9 cellular contexts compared by ENCODE assay signal in the genomic region with DNA sequence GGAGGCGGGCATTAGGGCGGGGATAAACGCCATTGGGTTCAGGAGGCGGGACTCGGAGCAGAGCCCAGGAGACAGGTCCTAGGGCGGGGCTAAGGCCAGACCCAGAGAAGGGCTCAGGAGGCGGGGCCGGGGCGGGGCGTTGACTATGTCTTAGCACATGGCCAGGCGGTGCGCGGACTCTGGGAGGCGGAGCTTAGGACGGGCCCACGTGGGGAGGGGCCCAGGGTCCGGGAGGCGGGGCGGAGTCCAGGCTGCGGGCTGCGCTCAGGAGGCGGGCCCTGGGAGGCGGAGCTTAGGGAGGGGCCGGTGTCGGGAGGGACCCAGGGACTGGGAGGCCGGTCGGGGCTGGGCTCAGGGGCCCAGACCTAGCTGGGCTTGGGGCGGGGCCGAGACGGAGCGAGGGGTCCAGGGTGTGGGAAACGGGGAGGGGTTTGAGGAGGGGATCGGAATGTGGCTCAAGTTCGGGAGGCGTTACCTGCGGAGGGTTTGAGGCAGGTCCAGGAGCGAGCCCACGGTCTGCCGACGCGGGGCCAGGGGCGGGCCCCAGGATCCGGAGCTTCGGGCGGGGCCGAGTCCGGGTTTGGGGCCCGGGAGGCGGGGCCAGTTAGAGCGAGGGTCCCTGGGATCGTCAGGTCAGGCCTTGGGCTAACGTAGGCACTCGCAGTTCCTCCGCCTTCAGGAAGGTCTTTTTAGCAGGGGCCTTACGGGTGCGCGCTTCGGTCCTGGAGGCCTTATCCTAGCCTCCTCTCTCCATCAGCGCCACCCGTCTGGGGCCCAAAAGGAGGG. TPM values are rescaled to one million over a fixed set of nuclear protein-coding genes. Genes with fewer than 3 reads are reported as not detected.
A peak's percentile ranks its signal among the peaks of the same experiment; 100 is the strongest.
DNase-seq lines count a peak whose midpoint lies in the region; ATAC-seq and TF ChIP-seq lines count a peak whose summit lies in the region.
"Not testable (repeated sequence)": the region's sequence is repeated elsewhere in the genome, so short reads cannot be mapped to it uniquely, and the experiment has no call there.
"Had no signal": no experiment of that assay in that cellular context is flagged by ENCODE, and none has a peak within 500 bp of the region (broad histone marks: within the 10 kb centered on the region; RNA-seq: fewer than 3 reads in every experiment).

No MANE protein-coding gene starts in this region.

- not testable (repeated sequence) for H3K27me3 ChIP-seq in aorta (ENCODE audit: control insufficient read depth in 1 of 2, insufficient read depth in 2 of 2, low read length in 1 of 2)

- not testable (repeated sequence) for H3K27me3 Mint-ChIP-seq in brain

- H3K4me1 Mint-ChIP-seq in brain = peaks cover 32% of the 10 kb centered on the region

- H3K4me3 Mint-ChIP-seq in brain = peak overlapping the region; percentile 94 to 96 (median 94)

- H3K9me3 ChIP-seq in aorta (ENCODE audit: control insufficient read depth, low read length) = not testable (repeated sequence)

- ATAC-seq in GM18867 (IDR thresholded peaks at IDR 0.05; ENCODE audit: unreplicated experiment) (peak; percentile 45), HG03175 (IDR thresholded peaks at IDR 0.05; ENCODE audit: unreplicated experiment) (peak; percentile 61), sciatic nerve (peak; percentile 66), aorta (ENCODE audit: low FRiP score) (peak; percentile 11)

- H3K9me3 Mint-ChIP-seq in brain = not testable (repeated sequence)

- intact Hi-C loops in sciatic nerve (cut with DNase I); aorta (cut with DNase I): not testable (repeated sequence)

- peak overlapping the region; percentile 54 for H3K27ac ChIP-seq in VCaP
- peak overlapping the region in 1 of 2 donors; percentile 47 for H3K27ac ChIP-seq in aorta (ENCODE audit: low read depth in 1 of 2, low read length in 2 of 2)

- not testable (repeated sequence) for H3K4me1 ChIP-seq in aorta (ENCODE audit: control insufficient read depth in 1 of 2, insufficient read depth in 2 of 2, low read length in 2 of 2)

- WGBS in aorta, 2 donors = 1% methylated on average over 47 to 60 of the region's 60 CpGs

- not testable (repeated sequence) for H3K36me3 ChIP-seq in aorta (ENCODE audit: control insufficient read depth in 1 of 2, insufficient read depth in 2 of 2, low read length in 1 of 2)

- H3K36me3 Mint-ChIP-seq in brain = not testable (repeated sequence)

- not testable (repeated sequence) for TF ChIP-seq CTCF in VCaP (conservative IDR thresholded peaks at IDR 0.05); brain (conservative IDR thresholded peaks at IDR 0.05)

- peak overlapping the region; percentile 96 to 100 (median 97) for H3K27ac Mint-ChIP-seq in brain

- H3K4me3 ChIP-seq in iPS-11a (ENCODE audit: low read depth, low read length) (peak overlapping the region; percentile 70), aorta (ENCODE audit: low read length in 2 of 2) (peak overlapping the region; percentile 3 to 28)

- DNase-seq in NCI-H2227 (lab: John Stamatoyannopoulos, UW; ENCODE audit: unreplicated experiment) = peak; percentile 93
- DNase-seq in sciatic nerve (ENCODE audit: low spot score) = peak; percentile 100
- DNase-seq in aorta = peak; percentile 100

RNA-seq across cellular contexts. Expression of a gene that starts 30.4 kb away (rescaled TPM):
- polyA plus RNA-seq in brain (ENCODE audit: insufficient read depth, low read depth, low replicate concordance) (not detected), aorta (not detected)
- total RNA-seq in sciatic nerve (1.1 TPM), aorta (1 to 10 TPM in 1 of 2 donors, not detected in 1; 3.6 TPM)
- total RNA-seq: subcutaneous adipose tissue had no signal

Comparison
In these comparisons a context has a peak if more than half of its experiments do, and no peak if none do; other contexts are left out.
1. ATAC-seq: peak in every context shown above with its lines; median percentile 66 in sciatic nerve; 61 in HG03175; 45 in GM18867; 11 in aorta.